24 cellular contexts compared by ENCODE assay signal in genomic region chr19:15240539-15240938, GRCh38. TPM values are rescaled to one million over a fixed set of nuclear protein-coding genes. Genes with fewer than 3 reads are reported as not detected.
"Had no signal": no experiment of that assay in that cellular context is flagged by ENCODE, and none has a peak within 500 bp of the region (broad histone marks: within the 10 kb centered on the region; RNA-seq: fewer than 3 reads in every experiment).

No MANE protein-coding gene starts in this region.

- H3K4me1 ChIP-seq: uterus had no signal

- H3K27ac Mint-ChIP-seq: dendritic cell treated with granulocyte-macrophage colony-stimulating factor and Interleukin-4, amounts not matched to agents 40 ng/mL and 50 ng/mL, for 4 days; effector memory CD8-positive, alpha-beta T cell; nephron had no signal

- FAIRE-seq: islet of Langerhans had no signal

- DNase-seq: effector memory CD8-positive, alpha-beta T cell; gastrocnemius medialis; heart right ventricle; hypothalamus; kidney glomerular epithelial cell; mesendoderm; naive B cell; posterior cingulate gyrus; sigmoid colon; stimulated activated CD4-positive, alpha-beta T cell treated with anti-CD3 and anti-CD28 coated beads, Interleukin-2, amount 100 ng/mL, for 24 hours; stimulated activated CD4-positive, alpha-beta T cell treated with anti-CD3 and anti-CD28 coated beads, Interleukin-4, amount 100 ng/mL, for 4 hours; stimulated activated naive CD4-positive, alpha-beta T cell treated with Interleukin-2 at 50 U/mL for 16 hours; upper lobe of left lung; uterus had no signal

- H3K27me3 ChIP-seq: esophagus muscularis mucosa, gastrocnemius medialis, heart right ventricle, neutrophil, sigmoid colon, upper lobe of left lung, uterus had no signal

- ATAC-seq: effector memory CD8-positive, alpha-beta T cell; gastrocnemius medialis; heart right ventricle had no signal

- H3K9me3 ChIP-seq: esophagus muscularis mucosa, gastrocnemius medialis, heart right ventricle, neutrophil, sigmoid colon, upper lobe of left lung, uterus had no signal

- H3K27ac ChIP-seq: epithelial cell of prostate, esophagus muscularis mucosa, neutrophil, sigmoid colon, skin epidermis, upper lobe of left lung, uterus had no signal

- H3K4me3 Mint-ChIP-seq: dendritic cell treated with granulocyte-macrophage colony-stimulating factor and Interleukin-4, amounts not matched to agents 40 ng/mL and 50 ng/mL, for 4 days; effector memory CD8-positive, alpha-beta T cell; nephron had no signal

- H3K36me3 ChIP-seq: uterus had no signal

- H3K4me3 ChIP-seq: esophagus muscularis mucosa, gastrocnemius medialis, heart right ventricle, sigmoid colon, skin epidermis, upper lobe of left lung, uterus had no signal

- H3K9me3 Mint-ChIP-seq: dendritic cell treated with granulocyte-macrophage colony-stimulating factor and Interleukin-4, amounts not matched to agents 40 ng/mL and 50 ng/mL, for 4 days; effector memory CD8-positive, alpha-beta T cell; naive B cell; nephron had no signal

RNA-seq across cellular contexts. Expression of gene EPHX3, which starts 8.3 kb away (rescaled TPM):
- total RNA-seq: gastrocnemius medialis, lung microvascular endothelial cell, osteocyte, pulmonary artery endothelial cell, sigmoid colon had no signal
